In genomic region chr6:6002809-6003333, GRCh38 we compare ENCODE assay signal across 11 cellular contexts. TPM values are rescaled to one million over a fixed set of nuclear protein-coding genes. Genes with fewer than 3 reads are reported as not detected.
DNase-seq lines count a peak whose midpoint lies in the region; ATAC-seq and TF ChIP-seq lines count a peak whose summit lies in the region.
"Had no signal": no experiment of that assay in that cellular context is flagged by ENCODE, and none has a peak within 500 bp of the region (broad histone marks: within the 10 kb centered on the region; RNA-seq: fewer than 3 reads in every experiment).

No MANE protein-coding gene starts in this region.

- peaks cover 76% of the 10 kb centered on the region for H3K4me1 Mint-ChIP-seq in activated T-cell treated with anti-CD3 and anti-CD28 coated beads, Interleukin-2, amount 50 U/mL, for 24 hours (ENCODE audit: low read depth)

- H3K9me3 ChIP-seq in SK-N-SH (no peaks in the 10 kb centered on the region), smooth muscle cell (replicated peaks; ENCODE audit: low read depth) (no peaks in the 10 kb centered on the region)
- H3K9me3 ChIP-seq: transverse colon had no signal

- TF ChIP-seq CTCF in SK-N-SH (IDR thresholded peaks at IDR 0.05) = no peak
- no peak for TF ChIP-seq CTCF in smooth muscle cell (IDR thresholded peaks at IDR 0.05; ENCODE audit: borderline replicate concordance, insufficient read depth, poor library complexity, severe bottlenecking)

- peak overlapping the region; percentile 77 for H3K27ac Mint-ChIP-seq in activated T-cell treated with anti-CD3 and anti-CD28 coated beads, Interleukin-2, amount 50 U/mL, for 24 hours

- DNase-seq in SK-N-SH (no peak), iPS DF 19.7 (ENCODE audit: low read depth, low spot score) (peak; percentile 69), smooth muscle cell (lab: John Stamatoyannopoulos, UW; ENCODE audit: unreplicated experiment) (no peak), UCSD-AML1 (lab: John Stamatoyannopoulos, UW; ENCODE audit: unreplicated experiment) (no peak), HEK293T (ENCODE audit: extremely low spot score) (no peak)
- peak; percentile 38 for DNase-seq in activated T-cell treated with anti-CD3 and anti-CD28 coated beads, Interleukin-2, amount 50 U/mL, for 24 hours
- no peak for DNase-seq in stimulated activated CD4-positive, alpha-beta T cell treated with anti-CD3 and anti-CD28 coated beads, Interleukin-1b, Interleukin-23, amount 100 ng/mL, for 48 hours
- DNase-seq: PC-9, transverse colon had no signal

- WGBS in SK-N-SH (ENCODE audit: low lambda C conversion rate) = 46% methylated on average over 30 of the region's 31 CpGs
- WGBS in smooth muscle cell (ENCODE audit: low lambda C conversion rate) = 3% methylated on average over 30 of the region's 31 CpGs

- H3K27me3 ChIP-seq in SK-N-SH (ENCODE audit: insufficient read depth) (peaks cover 80% of the 10 kb centered on the region), smooth muscle cell (ENCODE audit: low read depth) (peaks cover 100% of the 10 kb centered on the region)

- CTCF ChIA-PET in SK-N-SH (lab: Yijun Ruan, JAX) = interaction anchor here (3.2 kb wide), 1 partner anchor 532 kb away, joined by 18 read pairs; no protein-coding TSS in a partner anchor
- CTCF ChIA-PET in HEK293T (lab: Yijun Ruan, JAX) = no interaction called here

- peaks cover 3 to 8% of the 10 kb centered on the region in 2 experiments; a peak in 2 of 4 replicates for H3K4me1 ChIP-seq in SK-N-SH (ENCODE audit: control insufficient read depth in 1 of 2, insufficient read depth in 2 of 2, low read depth in 1 of 2, low read length in 1 of 2)
- peaks cover 64% of the 10 kb centered on the region for H3K4me1 ChIP-seq in smooth muscle cell (ENCODE audit: low read depth)

- H3K79me2 ChIP-seq in SK-N-SH (ENCODE audit: insufficient read depth) = no peaks in the 10 kb centered on the region
- no peaks in the 10 kb centered on the region for H3K79me2 ChIP-seq in smooth muscle cell (ENCODE audit: low read depth)

- H3K27ac ChIP-seq in SK-N-SH (ENCODE audit: low read depth in 2 of 2, low read length in 1 of 2) (no peak overlapping the region), smooth muscle cell (ENCODE audit: low read depth) (no peak overlapping the region)
- H3K27ac ChIP-seq: 22Rv1, PC-9 had no signal

- peaks cover 4% of the 10 kb centered on the region for H3K9me3 Mint-ChIP-seq in activated T-cell treated with anti-CD3 and anti-CD28 coated beads, Interleukin-2, amount 50 U/mL, for 24 hours

- no peak overlapping the region for H2AFZ ChIP-seq in SK-N-SH (ENCODE audit: low read depth)
- H2AFZ ChIP-seq in smooth muscle cell (ENCODE audit: low read depth) = no peak overlapping the region
- H2AFZ ChIP-seq: PC-9 had no signal

- H4K20me1 ChIP-seq in SK-N-SH (ENCODE audit: insufficient read depth) = no peaks in the 10 kb centered on the region
- no peaks in the 10 kb centered on the region for H4K20me1 ChIP-seq in smooth muscle cell (ENCODE audit: low read depth)

- POLR2A ChIA-PET in SK-N-SH (lab: Yijun Ruan, JAX) (no interaction called here), HEK293T (lab: Yijun Ruan, JAX) (interaction anchor here (1.5 kb wide), 1 partner anchor 9 kb away, joined by 3 read pairs; no protein-coding TSS in a partner anchor)

- H3F3A ChIP-seq in SK-N-SH (replicated peaks; ENCODE audit: insufficient read depth) (no peaks in the 10 kb centered on the region), smooth muscle cell (ENCODE audit: low read depth) (peaks cover 6% of the 10 kb centered on the region)

- peak overlapping the region; percentile 78 for H3K4me3 Mint-ChIP-seq in activated T-cell treated with anti-CD3 and anti-CD28 coated beads, Interleukin-2, amount 50 U/mL, for 24 hours

- no peak for TF ChIP-seq RAD21 in SK-N-SH (IDR thresholded peaks at IDR 0.05; ENCODE audit: low read length)

- H3K9me2 ChIP-seq in SK-N-SH = no peaks in the 10 kb centered on the region

- H3K36me3 ChIP-seq in SK-N-SH (replicated peaks in 1 of 2; ENCODE audit: control insufficient read depth in 1 of 2, insufficient read depth in 2 of 2, low read length in 1 of 2) (no peaks in the 10 kb centered on the region), smooth muscle cell (ENCODE audit: low read depth) (no peaks in the 10 kb centered on the region)
- H3K36me3 ChIP-seq: transverse colon had no signal

- H3K27me3 Mint-ChIP-seq in activated T-cell treated with anti-CD3 and anti-CD28 coated beads, Interleukin-2, amount 50 U/mL, for 24 hours = peaks cover 96% of the 10 kb centered on the region

- H3K9ac ChIP-seq in SK-N-SH (peak overlapping the region; percentile 52; the same call in 1 of the 2 replicates), smooth muscle cell (ENCODE audit: low read depth) (no peak overlapping the region)

- no peaks in the 10 kb centered on the region for H3K36me3 Mint-ChIP-seq in activated T-cell treated with anti-CD3 and anti-CD28 coated beads, Interleukin-2, amount 50 U/mL, for 24 hours (ENCODE audit: low read depth)

- no peak for ATAC-seq in SK-N-SH treated with all-trans-retinoic acid at 6 μM for 48 hours

- H3K4me3 ChIP-seq in SK-N-SH (ENCODE audit: low read depth in 2 of 2, low read length in 1 of 2) (peak overlapping the region; percentile 58 to 64), smooth muscle cell (no peak overlapping the region)
- H3K4me3 ChIP-seq: PC-9 had no signal

- no peak for TF ChIP-seq EP300 in SK-N-SH (IDR thresholded peaks at IDR 0.05; ENCODE audit: borderline replicate concordance in 1 of 2, low read depth in 1 of 2, low read length in 1 of 2)

- H3K4me2 ChIP-seq in SK-N-SH (peak overlapping the region; percentile 71; the same call in 1 of the 2 replicates), smooth muscle cell (peak overlapping the region; percentile 77)
- H3K4me2 ChIP-seq: PC-9 had no signal

TF ChIP-seq in SK-N-SH, 30 proteins besides CTCF, POLR2A, EP300 and RAD21:
- no peak for TF ChIP-seq POLR2AphosphoS5 (IDR thresholded peaks at IDR 0.05; ENCODE audit: low read depth, low read length)
- no peak for TF ChIP-seq SMC3 (IDR thresholded peaks at IDR 0.05; ENCODE audit: low read depth, low read length)
- no peak for TF ChIP-seq RXRA (IDR thresholded peaks at IDR 0.05; ENCODE audit: borderline replicate concordance, low read depth)

TF ChIP-seq in SK-N-SH treated with all-trans-retinoic acid at 6 μM for 48 hours, 23 proteins besides CTCF, POLR2A, EP300 and RAD21 (continues in another document):
- no peak for TF ChIP-seq ISL1 (CRISPR knock-in tag; IDR thresholded peaks at IDR 0.05)
- TF ChIP-seq BACH2 (CRISPR knock-in tag; IDR thresholded peaks at IDR 0.05; ENCODE audit: borderline replicate concordance) = no peak
- TF ChIP-seq PATZ1 (CRISPR knock-in tag; IDR thresholded peaks at IDR 0.05; ENCODE audit: borderline replicate concordance) = no peak
- no peak for TF ChIP-seq GLIS3 (CRISPR knock-in tag; IDR thresholded peaks at IDR 0.05)

TF ChIP-seq in HEK293T, 16 proteins besides CTCF, POLR2A, EP300 and RAD21:
- TF ChIP-seq SUZ12 (IDR thresholded peaks at IDR 0.05) = no peak
- no peak for TF ChIP-seq NFRKB (IDR thresholded peaks at IDR 0.05)
- no peak for TF ChIP-seq PKNOX1 (IDR thresholded peaks at IDR 0.05)

RNA-seq across cellular contexts. Expression of gene NRN1, which starts 3.9 kb away (rescaled TPM):
- polyA plus RNA-seq in SK-N-SH (2012; rRNA removed) (8.5 and 8.9 TPM in 2 replicates), smooth muscle cell (0.27 TPM in 1 of 2 replicates, not detected in the other)
- polyA plus RNA-seq in SK-N-SH (2012; cell fraction: cytosol; rRNA removed) = 10.5 and 10.9 TPM in 2 replicates
- polyA plus RNA-seq in SK-N-SH (2012; cell fraction: nucleus; rRNA removed) = 9.7 and 10.7 TPM in 2 replicates
- total RNA-seq in smooth muscle cell = not detected in 2 replicates
- total RNA-seq: PC-9 had no signal

Comparison
In these comparisons a context has a peak if more than half of its experiments do, and no peak if none do; other contexts are left out.
1. DNase-seq: peak in activated T-cell treated with anti-CD3 and anti-CD28 coated beads, Interleukin-2, amount 50 U/mL, for 24 hours (single experiment) and iPS DF 19.7 (single experiment); none in SK-N-SH (single experiment), smooth muscle cell (single experiment), UCSD-AML1 (single experiment), HEK293T (single experiment) and stimulated activated CD4-positive, alpha-beta T cell treated with anti-CD3 and anti-CD28 coated beads, Interleukin-1b, Interleukin-23, amount 100 ng/mL, for 48 hours (single experiment).